ENCODE assay signal across 8 cellular contexts in genomic region chr1:211829343-211830054, GRCh38. TPM values are rescaled to one million over a fixed set of nuclear protein-coding genes. Genes with fewer than 3 reads are reported as not detected.
DNase-seq lines count a peak whose midpoint lies in the region; ATAC-seq, FAIRE-seq and TF ChIP-seq lines count a peak whose summit lies in the region.

No MANE protein-coding gene starts in this region.

- peaks cover 0 to 1% (median 0%) of the 10 kb centered on the region in 3 donors for H3K27me3 Mint-ChIP-seq in CD14-positive monocyte (ENCODE audit: low read depth in 3 of 3)
- no peaks in the 10 kb centered on the region for H3K27me3 Mint-ChIP-seq in mesothelial cell of epicardium (ENCODE audit: low read depth)

- CTCF ChIA-PET in endothelial cell of umbilical vein (lab: Charles Lee): interaction anchor here (0.9 to 2.1 kb wide), 3 partner anchors 131 to 626 kb away, joined by 3 to 14 read pairs (median 4); partner anchors contain the start of genes DTL and INTS7

- H3K4me2 ChIP-seq in endothelial cell of umbilical vein (ENCODE audit: insufficient read depth, low read length): peak overlapping the region; percentile 57

- no peak for FAIRE-seq in endothelial cell of umbilical vein (lab: Jason Lieb, UNC)

- peak overlapping the region; percentile 94 for H2AFZ ChIP-seq in endothelial cell of umbilical vein (ENCODE audit: low read depth, low read length)

- no peaks in the 10 kb centered on the region for H4K20me1 ChIP-seq in endothelial cell of umbilical vein (replicated peaks; ENCODE audit: control insufficient read depth, extremely low read depth, insufficient read depth, low read length)

- intact Hi-C loops in CD14-positive monocyte (cut with micrococcal nuclease): loop anchor here in 1 of 2 donors (2.0 to 10.0 kb wide), 2 partner anchors 105 to 131 kb away; no protein-coding TSS in a partner anchor
- intact Hi-C loops in endothelial cell of umbilical vein (cut with micrococcal nuclease): loop anchor here (1.0 to 5.0 kb wide), 5 partner anchors 108 to 252 kb away; partner anchors contain the start of genes DTL, INTS7 and SLC30A1
- intact Hi-C loops in upper lobe of right lung (cut with DNase I): no loop called here

- in situ Hi-C loops in SK-MEL-5 (cut with HindIII; ENCODE audit: low pct_unique_long_range_greater_than_20kb, low sequenced_read_pairs): no loop called here

- H3K9ac ChIP-seq in endothelial cell of umbilical vein (replicated peaks; ENCODE audit: extremely low read depth, insufficient read depth, low read length): peak overlapping the region; percentile 81

- H3K27ac Mint-ChIP-seq in CD14-positive monocyte (peak overlapping the region; percentile 89 to 95 (median 92)), mesothelial cell of epicardium (peak overlapping the region; percentile 82)

- H3K79me2 ChIP-seq in endothelial cell of umbilical vein (ENCODE audit: control insufficient read depth, insufficient read depth, low read length): peaks cover 7% of the 10 kb centered on the region

- dilution Hi-C loops in endothelial cell of umbilical vein (cut with MboI; ENCODE audit: extremely low pct_ligation_motif_present, low sequenced_read_pairs): no loop called here

- no peaks in the 10 kb centered on the region for H3K9me1 ChIP-seq in endothelial cell of umbilical vein (replicated peaks; ENCODE audit: control insufficient read depth, extremely low read depth, insufficient read depth, low read length)

- H3K36me3 Mint-ChIP-seq in CD14-positive monocyte (peaks cover 18% of the 10 kb centered on the region in 2 donors), mesothelial cell of epicardium (peaks cover 1% of the 10 kb centered on the region)

- H3K27me3 ChIP-seq in HL-60 (ENCODE audit: insufficient read depth, poor library complexity, severe bottlenecking) (no peaks in the 10 kb centered on the region), endothelial cell of umbilical vein (ENCODE audit: control insufficient read depth in 2 of 2, insufficient read depth in 2 of 2, low read length in 2 of 2) (no peaks in the 10 kb centered on the region), upper lobe of right lung (no peaks in the 10 kb centered on the region)

- DNase-seq in CD14-positive monocyte (ENCODE audit: low spot score) (no peak), HL-60 (ENCODE audit: low read depth in 1 of 2, low spot score in 1 of 2) (no peak), SK-MEL-5 (ENCODE audit: low read depth, low spot score) (peak; percentile 47), endothelial cell of umbilical vein (ENCODE audit: low read depth, low spot score) (no peak), mesothelial cell of epicardium (ENCODE audit: low spot score in 2 of 2, unreplicated experiment in 2 of 2) (no peak), upper lobe of right lung (no peak), dedifferentiated amniotic fluid mesenchymal stem cell (ENCODE audit: extremely low spot score) (no peak)

- no peaks in the 10 kb centered on the region for H3K36me3 ChIP-seq in endothelial cell of umbilical vein (ENCODE audit: control insufficient read depth in 2 of 2, extremely low read depth in 1 of 2, insufficient read depth in 2 of 2, low read length in 2 of 2)
- H3K36me3 ChIP-seq in upper lobe of right lung: no peaks in the 10 kb centered on the region

- H3K4me3 Mint-ChIP-seq in CD14-positive monocyte (peak overlapping the region; percentile 89 to 97), mesothelial cell of epicardium (peak overlapping the region; percentile 88)

- TSS peak; percentile 29 for BruUV-seq in endothelial cell of umbilical vein (replicated peaks; lab: Mats Ljungman, UMichigan)

- H3K27ac ChIP-seq in HL-60 (replicated peaks) (peak overlapping the region; percentile 54), endothelial cell of umbilical vein (ENCODE audit: insufficient read depth, low read depth, low read length) (no peak overlapping the region), upper lobe of right lung (no peak overlapping the region)

- H3K4me3 ChIP-seq in HL-60 (replicated peaks; ENCODE audit: insufficient read depth, low read length): peak overlapping the region; percentile 55
- peak overlapping the region; percentile 52 to 82 (median 74) for H3K4me3 ChIP-seq in endothelial cell of umbilical vein (replicated peaks in 1 of 3; ENCODE audit: insufficient read depth in 1 of 3, low read depth in 1 of 3, low read length in 3 of 3)
- H3K4me3 ChIP-seq in upper lobe of right lung: peak overlapping the region; percentile 73

- peaks cover 7% of the 10 kb centered on the region for H3K4me1 ChIP-seq in endothelial cell of umbilical vein (ENCODE audit: control insufficient read depth, extremely low read depth, insufficient read depth, low read length)
- H3K4me1 ChIP-seq in upper lobe of right lung: peaks cover 20% of the 10 kb centered on the region

- POLR2A ChIA-PET in endothelial cell of umbilical vein (lab: Charles Lee): interaction anchor here (0.7 kb wide), 1 partner anchor 85 kb away, joined by 5 read pairs; no protein-coding TSS in a partner anchor

- H3K9me3 Mint-ChIP-seq in CD14-positive monocyte (no peaks in the 10 kb centered on the region), mesothelial cell of epicardium (no peaks in the 10 kb centered on the region)

- no peak for ATAC-seq in upper lobe of right lung
- no peak for ATAC-seq in GM21529 (IDR thresholded peaks at IDR 0.05; ENCODE audit: unreplicated experiment)

- H3K4me1 Mint-ChIP-seq in CD14-positive monocyte (peaks cover 54% of the 10 kb centered on the region), mesothelial cell of epicardium (peaks cover 16% of the 10 kb centered on the region)

- no peak for TF ChIP-seq CTCF in CD14-positive monocyte (IDR thresholded peaks at IDR 0.05)
- TF ChIP-seq CTCF in HL-60 (IDR thresholded peaks at IDR 0.05; ENCODE audit: insufficient read depth, low read length): no peak
- TF ChIP-seq CTCF in endothelial cell of umbilical vein (IDR thresholded peaks at IDR 0.05; ENCODE audit: extremely low read depth in 1 of 2, insufficient read depth in 1 of 2, low read depth in 1 of 2, low read length in 2 of 2): no peak
- no peak for TF ChIP-seq CTCF in mesothelial cell of epicardium (IDR thresholded peaks at IDR 0.05; ENCODE audit: unreplicated experiment)
- TF ChIP-seq CTCF in upper lobe of right lung (IDR thresholded peaks at IDR 0.05): no peak

- no peak for TF ChIP-seq POLR2A in endothelial cell of umbilical vein (IDR thresholded peaks at IDR 0.05; ENCODE audit: low read depth, low read length)

- H3K9me3 ChIP-seq in endothelial cell of umbilical vein (replicated peaks; ENCODE audit: control insufficient read depth, insufficient read depth, low read length) (no peaks in the 10 kb centered on the region), upper lobe of right lung (no peaks in the 10 kb centered on the region)

TF ChIP-seq in endothelial cell of umbilical vein, 7 proteins besides CTCF, POLR2A, EP300 and RAD21:
- no peak for TF ChIP-seq MAX (IDR thresholded peaks at IDR 0.05; ENCODE audit: insufficient read depth, insufficient read length)
- TF ChIP-seq FOS (IDR thresholded peaks at IDR 0.05; ENCODE audit: borderline replicate concordance, insufficient read depth, low read length): no peak

RNA-seq across cellular contexts. Expression of gene LPGAT1, which starts 1.1 kb away (rescaled TPM):
- polyA plus RNA-seq in CD14-positive monocyte (10 to 100 TPM; 40.2 to 52.1 TPM), endothelial cell of umbilical vein (4.6 and 6.1 TPM in 2 replicates)
- total RNA-seq in SK-MEL-5 (2014; rRNA removed; shearing (Covaris generic)): 67.1 and 73.3 TPM in 2 replicates
- polyA plus RNA-seq in SK-MEL-5 (2015; cell fraction: cytosol; rRNA removed): 52.5 and 75.7 TPM in 2 replicates
- polyA plus RNA-seq in SK-MEL-5 (2015; cell fraction: nucleus; rRNA removed): 19.1 and 23.7 TPM in 2 replicates
- total RNA-seq in endothelial cell of umbilical vein (46.0 and 49.5 TPM in 2 replicates), mesothelial cell of epicardium (29.8 to 35.6 TPM (median 34.1 TPM) in 3 replicates), upper lobe of right lung (34.5 TPM)
- polyA plus RNA-seq in endothelial cell of umbilical vein (2011; cell fraction: cytosol; rRNA removed): 5.1 TPM in 2 replicates
- polyA plus RNA-seq in endothelial cell of umbilical vein (2011; cell fraction: nucleus; rRNA removed): 8.0 and 9.2 TPM in 2 replicates
- 10.1 and 12.7 TPM in 2 replicates for polyA plus RNA-seq in endothelial cell of umbilical vein (2012)
- 18.0 and 20.1 TPM in 2 replicates for polyA minus RNA-seq in endothelial cell of umbilical vein
- 38.7 TPM for polyA minus RNA-seq in endothelial cell of umbilical vein (2011; cell fraction: cytosol; rRNA and poly(A)+ RNA removed)
- polyA minus RNA-seq in endothelial cell of umbilical vein (2011; cell fraction: nucleus; rRNA and poly(A)+ RNA removed): 19.1 and 22.3 TPM in 2 replicates
